23 cellular contexts compared by ENCODE assay signal in the genomic region with DNA sequence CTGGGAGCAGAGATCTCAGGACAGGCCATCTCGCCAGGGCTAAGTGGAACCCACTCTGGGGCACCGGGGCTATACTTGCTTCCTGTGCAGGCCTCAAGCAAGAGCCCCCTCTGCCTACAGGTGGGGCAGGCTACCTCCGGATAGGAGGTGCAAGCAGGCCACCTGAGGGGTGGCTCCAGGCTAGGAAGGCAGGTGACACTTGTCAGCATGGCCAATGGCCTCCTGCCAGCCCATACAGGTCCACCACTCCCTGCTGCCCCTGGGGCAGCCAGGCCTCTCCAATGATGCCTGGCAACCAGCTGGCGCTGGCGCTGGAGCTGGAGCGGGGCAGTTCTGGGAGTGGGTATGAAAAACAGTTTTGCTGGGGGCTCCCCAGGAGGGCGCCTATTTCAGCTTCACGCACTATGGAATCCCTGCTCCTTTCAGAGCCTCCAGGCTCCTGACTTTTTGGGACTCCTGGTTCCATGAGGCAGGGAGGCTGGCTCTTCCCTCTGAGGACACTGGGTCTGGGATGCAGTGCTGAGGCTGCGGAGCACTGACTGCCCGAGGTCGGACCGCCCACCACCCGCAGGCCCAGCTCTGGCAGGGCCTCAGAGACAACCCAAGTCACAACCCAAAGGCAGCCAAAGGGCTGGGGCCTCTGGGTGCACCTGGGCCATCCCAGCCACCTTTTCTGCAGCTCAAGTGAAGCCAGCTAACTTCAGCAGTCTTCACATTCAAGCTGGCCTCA. TPM values are rescaled to one million over a fixed set of nuclear protein-coding genes. Genes with fewer than 3 reads are reported as not detected.
DNase-seq lines count a peak whose midpoint lies in the region; ATAC-seq, FAIRE-seq and TF ChIP-seq lines count a peak whose summit lies in the region.
"Had no signal": no experiment of that assay in that cellular context is flagged by ENCODE, and none has a peak within 500 bp of the region (broad histone marks: within the 10 kb centered on the region; RNA-seq: fewer than 3 reads in every experiment).

No MANE protein-coding gene starts in this region.

- intact Hi-C loops in right cardiac atrium (cut with DNase I), result loop anchor here in 1 of 4 donors (10.0 kb wide), 1 partner anchor 160 kb away; the partner anchor contains the start of gene RAI1
- intact Hi-C loops in heart left ventricle (cut with DNase I), result loop anchor here in 1 of 10 donors (5.0 kb wide), 1 partner anchor 62 kb away; no protein-coding TSS in a partner anchor

- WGBS in right cardiac atrium, result 85% methylated on average over 13 of the region's 13 CpGs
- WGBS in heart left ventricle, 4 donors, result 84 to 89% (median 87%) methylated on average over 11 to 13 of the region's 13 CpGs
- 91% methylated on average over 11 of the region's 13 CpGs; no CpG with 5 or more reads in 1 of the 2 experiments for WGBS in H1 (ENCODE audit: extremely low coverage in 1 of 2, insufficient coverage in 1 of 2, insufficient read length in 1 of 2, insufficient replicate concordance in 2 of 2, low coverage in 1 of 2, low lambda C conversion rate in 2 of 2, missing lambda C conversion rate in 1 of 2), 2 experiments

- no peak overlapping the region for H3K4ac ChIP-seq in H1 (replicated peaks; ENCODE audit: insufficient read length, low read depth, low read length)

- H4K20me1 ChIP-seq in H1 (replicated peaks in 1 of 2; ENCODE audit: control insufficient read depth in 1 of 2, insufficient read depth in 2 of 2, low read length in 2 of 2), result peaks cover 0 to 1% of the 10 kb centered on the region in 2 experiments

- H3K27ac ChIP-seq in right cardiac atrium (ENCODE audit: low read length), result no peak overlapping the region
- H3K27ac ChIP-seq in heart left ventricle, result peak overlapping the region in 1 of 12 donors; percentile 19
- H3K27ac ChIP-seq in H1 (ENCODE audit: low read depth, low read length), result no peak overlapping the region
- peak overlapping the region; percentile 2 for H3K27ac ChIP-seq in substantia nigra (ENCODE audit: low read depth, low read length, poor library complexity, severe bottlenecking)
- H3K27ac ChIP-seq: 22Rv1, KMS-11, thoracic aorta had no signal

- H4K8ac ChIP-seq in H1 (ENCODE audit: extremely low read depth, insufficient read depth, low read length), result peak overlapping the region; percentile 31; the same call in 1 of the 2 replicates

- H4K5ac ChIP-seq in H1 (ENCODE audit: insufficient read length, low read depth, low read length), result no peak overlapping the region

- no peak overlapping the region for H2BK20ac ChIP-seq in H1 (ENCODE audit: low read length)

- H3K79me1 ChIP-seq in H1 (ENCODE audit: low read depth, low read length), result no peaks in the 10 kb centered on the region

- H3K14ac ChIP-seq in H1 (ENCODE audit: insufficient read length), result no peak overlapping the region

- no peak for TF ChIP-seq EP300 in H1 (IDR thresholded peaks at IDR 0.05; ENCODE audit: borderline replicate concordance in 1 of 2, low read depth in 2 of 2, low read length in 2 of 2)

- H3K56ac ChIP-seq in H1 (replicated peaks; ENCODE audit: insufficient read length, low read depth, low read length), result no peak overlapping the region

- H3K4me2 ChIP-seq in H1 (ENCODE audit: insufficient read depth in 1 of 2, low read depth in 2 of 2, low read length in 2 of 2), result no peak overlapping the region
- H3K4me2 ChIP-seq: KMS-11 had no signal

- no peak overlapping the region for H3K9ac ChIP-seq in H1 (replicated peaks in 1 of 4; ENCODE audit: extremely low read depth in 1 of 4, low read depth in 3 of 4, low read length in 3 of 4)
- H3K9ac ChIP-seq: KMS-11 had no signal

- no peak overlapping the region for H4K91ac ChIP-seq in H1 (replicated peaks; ENCODE audit: insufficient read length, low read length)

- H2BK5ac ChIP-seq in H1 (ENCODE audit: low read depth, low read length), result 0 out of 2 replicates have a peak overlapping the region, but pooled peaks have one; percentile 44

- H3K23me2 ChIP-seq in H1 (ENCODE audit: low read depth, low read length), result peaks cover 3% of the 10 kb centered on the region

- H3K36me3 ChIP-seq in heart left ventricle, result peaks cover 0 to 17% (median 11%) of the 10 kb centered on the region in 9 donors
- no peaks in the 10 kb centered on the region for H3K36me3 ChIP-seq in H1 (ENCODE audit: control insufficient read depth in 2 of 4, insufficient read depth in 4 of 4, low read length in 3 of 4)

- no peaks in the 10 kb centered on the region for H3K9me3 ChIP-seq in right cardiac atrium (ENCODE audit: control insufficient read depth, low read length)
- no peaks in the 10 kb centered on the region for H3K9me3 ChIP-seq in heart left ventricle
- no peaks in the 10 kb centered on the region for H3K9me3 ChIP-seq in H1 (ENCODE audit: insufficient read depth in 2 of 2, low read depth in 1 of 2, low read length in 1 of 2)
- H3K9me3 ChIP-seq: thoracic aorta had no signal

- no peak for TF ChIP-seq CTCF in heart left ventricle (IDR thresholded peaks at IDR 0.05)
- no peak for TF ChIP-seq CTCF in H1 (IDR thresholded peaks at IDR 0.05; ENCODE audit: control extremely low read depth in 1 of 3, insufficient read depth in 1 of 3, low read depth in 1 of 3, low read length in 3 of 3)

- no peak overlapping the region for H2AK5ac ChIP-seq in H1 (ENCODE audit: low read depth, low read length)

- H3K4me1 ChIP-seq in right cardiac atrium (ENCODE audit: control insufficient read depth, insufficient read depth, low read length) (peaks cover 17% of the 10 kb centered on the region), heart left ventricle (peaks cover 19 to 51% (median 42%) of the 10 kb centered on the region in 12 donors), H1 (replicated peaks in 1 of 4; ENCODE audit: control insufficient read depth in 3 of 4, insufficient read depth in 4 of 4, low read length in 3 of 4) (peaks cover 5 to 35% (median 22%) of the 10 kb centered on the region in 4 experiments)

- no peak overlapping the region for H3K18ac ChIP-seq in H1 (ENCODE audit: extremely low read depth, low read length)

- CTCF ChIA-PET in H1 (lab: Charles Lee; ENCODE audit: partially characterized antibody), result interaction anchor here (0.8 to 5.9 kb wide), 12 partner anchors 9 to 74 kb away, joined by 3 to 44 read pairs (median 5); no protein-coding TSS in a partner anchor

- ATAC-seq in right cardiac atrium (no peak), heart left ventricle (no peak), HG03521 (IDR thresholded peaks at IDR 0.05; ENCODE audit: unreplicated experiment) (no peak)
- ATAC-seq: sciatic nerve; stimulated activated naive B cell treated with anti-CD40 and anti-IgM and Interleukin-4, amounts not matched to agents 10 μg/mL and 1 μg/mL and 100 μg/mL, for 72 hours had no signal

- no peak overlapping the region for H2BK15ac ChIP-seq in H1 (ENCODE audit: low read length)

- H3K79me2 ChIP-seq in H1 (ENCODE audit: control insufficient read depth in 1 of 2, insufficient read depth in 2 of 2, low read length in 2 of 2), result no peaks in the 10 kb centered on the region

- FAIRE-seq in H1 (lab: Jason Lieb, UNC), result no peak
- FAIRE-seq: D721Med, endothelial cell of umbilical vein, keratinocyte had no signal

- H3K4me3 ChIP-seq in right cardiac atrium (ENCODE audit: low read length), result no peak overlapping the region
- no peak overlapping the region for H3K4me3 ChIP-seq in heart left ventricle
- no peak overlapping the region for H3K4me3 ChIP-seq in H1 (ENCODE audit: extremely low read depth in 1 of 4, insufficient read depth in 2 of 4, low read depth in 3 of 4, low read length in 4 of 4)
- H3K4me3 ChIP-seq: lung, thoracic aorta had no signal

- H3K27me3 ChIP-seq in right cardiac atrium (ENCODE audit: control insufficient read depth, insufficient read depth), result no peaks in the 10 kb centered on the region
- H3K27me3 ChIP-seq in heart left ventricle, result no peaks in the 10 kb centered on the region
- H3K27me3 ChIP-seq in H1 (replicated peaks in 1 of 4; ENCODE audit: control insufficient read depth in 3 of 4, extremely low read depth in 1 of 4, insufficient read depth in 3 of 4, low read length in 3 of 4), result no peaks in the 10 kb centered on the region; a peak in 1 of 7 replicates

- DNase-seq in NCI-H146 (lab: John Stamatoyannopoulos, UW) (peak; percentile 28), NCI-H146 treated with DMSO at 0.1 percent for 48 hours (lab: John Stamatoyannopoulos, UW; ENCODE audit: unreplicated experiment) (no peak), right cardiac atrium (peak in 2 of 3 donors; percentile 51 to 55), heart left ventricle (no peak), H1 (ENCODE audit: low read depth in 1 of 2, low spot score in 2 of 2) (no peak), substantia nigra (lab: John Stamatoyannopoulos, UW) (peak in 1 of 49 donors; percentile 73), kidney tubule cell (ENCODE audit: low spot score) (no peak)
- DNase-seq: activated gamma-delta T cell; activated T-cell treated with anti-CD3 and anti-CD28 coated beads, Interleukin-2, amount 50 U/mL, for 1 hour; HCEC 1CT; NCI-H1417 treated with DMSO at 0.1 percent for 48 hours; NCI-H2171; NCI-H524; stimulated activated naive B cell treated with anti-CD40 and anti-IgM and Interleukin-4, amounts not matched to agents 10 μg/mL and 1 μg/mL and 100 μg/mL, for 72 hours had no signal

- TF ChIP-seq POLR2A in heart left ventricle (IDR thresholded peaks at IDR 0.05), result no peak
- no peak for TF ChIP-seq POLR2A in H1 (IDR thresholded peaks at IDR 0.05; ENCODE audit: control extremely low read depth in 1 of 2, low read depth in 2 of 2, low read length in 2 of 2)

- H2AFZ ChIP-seq in H1 (ENCODE audit: low read length), result no peak overlapping the region

- no peak overlapping the region for H2BK120ac ChIP-seq in H1 (replicated peaks; ENCODE audit: low read depth, low read length)

- no peak overlapping the region for H3K23ac ChIP-seq in H1 (ENCODE audit: insufficient read length)

- no peak for TF ChIP-seq RAD21 in H1 (IDR thresholded peaks at IDR 0.05 in 1 of 2, conservative IDR thresholded peaks at IDR 0.05 in 1 of 2; ENCODE audit: low read depth in 2 of 2, low read length in 2 of 2)

- H2BK12ac ChIP-seq in H1 (ENCODE audit: low read depth, low read length), result no peak overlapping the region

- POLR2A ChIA-PET in H1 (lab: Charles Lee; ENCODE audit: partially characterized antibody), result interaction anchor here (0.6 to 7.6 kb wide), 9 partner anchors 9 to 151 kb away, joined by 3 to 44 read pairs (median 3); partner anchors contain the start of gene SREBF1

TF ChIP-seq in H1, 55 proteins besides CTCF, POLR2A, EP300 and RAD21 (continues in another document):
- no peak for TF ChIP-seq EGR1 (IDR thresholded peaks at IDR 0.05; ENCODE audit: borderline replicate concordance, low read depth, low read length)

RNA-seq across cellular contexts. Expression of gene SREBF1, which starts 8.4 kb away (rescaled TPM):
- total RNA-seq in right cardiac atrium, result 10 to 100 TPM; 28.7 to 41.6 (median 36.2) TPM
- polyA plus RNA-seq in right cardiac atrium, result 45.7 TPM
- total RNA-seq in heart left ventricle, result 10 to 100 TPM; 12.8 to 55.2 (median 17.8) TPM
- 10 to 100 TPM; 22.1 to 41.0 TPM for polyA plus RNA-seq in heart left ventricle
- 69.9 and 70.8 TPM in 2 replicates for total RNA-seq in H1 (2021; fragmentation: NEBNext Ultra II Directional; extraction: Animal tissue kit (Norgen Biotek cat#: 25700))
- 28.6 and 64.6 TPM in 2 replicates for polyA plus RNA-seq in H1 (2011; rRNA removed)
- polyA plus RNA-seq in H1 (2011; cell fraction: cytosol; rRNA removed), result 34.1 TPM
- 270 TPM for polyA plus RNA-seq in H1 (2011; cell fraction: nucleus; rRNA removed)
- 45.2 to 64.7 TPM (median 53.7 TPM) in 4 replicates for polyA plus RNA-seq in H1 (2012, experiment 1 of 2)
- 36.4 TPM for polyA plus RNA-seq in H1 (2012, experiment 2 of 2)
- 88.4 TPM for polyA plus RNA-seq in H1 (2013, experiment 1 of 2)
- polyA plus RNA-seq in H1 (2013, experiment 2 of 2), result 76.5 TPM
- polyA minus RNA-seq in H1 (2011; rRNA and poly(A)+ RNA removed), result 21.0 and 35.5 TPM in 2 replicates
- polyA minus RNA-seq in H1 (2011; cell fraction: cytosol; rRNA and poly(A)+ RNA removed), result 60.1 TPM
- polyA minus RNA-seq in H1 (2011; cell fraction: nucleus; rRNA and poly(A)+ RNA removed), result 90.1 TPM

Comparison
In these comparisons a context has a peak if more than half of its experiments do, and no peak if none do; other contexts are left out.
1. DNase-seq: peak in NCI-H146 (single experiment) and right cardiac atrium (2 of 3); none in NCI-H146 treated with DMSO at 0.1 percent for 48 hours (single experiment), heart left ventricle (0 of 5), H1 (0 of 2) and kidney tubule cell (single experiment).